In the genomic region with DNA sequence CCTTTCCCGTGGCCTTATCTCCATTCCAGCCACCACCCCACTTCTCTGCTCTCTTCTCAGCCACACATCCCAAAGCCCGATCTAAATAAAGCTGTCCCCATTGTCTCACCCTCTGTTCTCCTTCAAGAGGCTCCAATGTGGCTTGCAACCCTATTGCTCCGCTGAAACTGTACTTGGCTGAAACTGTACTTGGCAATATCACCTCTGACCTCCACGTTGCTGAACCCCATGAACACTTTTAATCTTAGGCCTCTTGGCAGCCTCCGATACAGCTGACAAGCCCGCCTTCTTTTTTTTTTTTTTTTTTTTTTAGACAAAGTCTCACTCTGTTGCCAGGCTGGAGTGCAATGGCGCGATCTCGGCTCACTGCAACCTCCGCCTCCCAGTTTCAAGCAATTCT, we compare ENCODE assay signal across 16 cellular contexts.
"Had no signal": no experiment of that assay in that cellular context is flagged by ENCODE, and none has a peak within 500 bp of the region (broad histone marks: within the 10 kb centered on the region; RNA-seq: fewer than 3 reads in every experiment).

No MANE protein-coding gene starts in this region.

- DNase-seq: activated CD4-positive, alpha-beta T cell treated with anti-CD3 and anti-CD28 coated beads, Interleukin-2, amount 50 U/mL, for 4 hours; activated CD4-positive, CD25-positive, alpha-beta regulatory T cell treated with anti-CD3 and anti-CD28 coated beads, Interleukin-2, amount 50 U/mL, for 72 hours; activated CD8-positive, alpha-beta memory T cell treated with anti-CD3 and anti-CD28 coated beads, Interleukin-2, amount 50 U/mL, for 48 hours; activated naive CD8-positive, alpha-beta T cell treated with anti-CD3 and anti-CD28 coated beads for 36 hours; aorta; foreskin keratinocyte; head of caudate nucleus; left colon; posterior cingulate gyrus; SHP77; T-helper 2 cell; transverse colon had no signal

- H3K27ac Mint-ChIP-seq: activated naive CD8-positive, alpha-beta T cell treated with anti-CD3 and anti-CD28 coated beads for 36 hours; memory B cell had no signal

- H3K9me3 ChIP-seq: neutrophil, right atrium auricular region, transverse colon had no signal

- H3K4me1 ChIP-seq: foreskin keratinocyte, right atrium auricular region, transverse colon had no signal

- H3K27me3 ChIP-seq: foreskin keratinocyte, neutrophil, right atrium auricular region, transverse colon had no signal

- H3K4me3 Mint-ChIP-seq: activated naive CD8-positive, alpha-beta T cell treated with anti-CD3 and anti-CD28 coated beads for 36 hours; memory B cell had no signal

- H3K9me3 Mint-ChIP-seq: activated naive CD8-positive, alpha-beta T cell treated with anti-CD3 and anti-CD28 coated beads for 36 hours; memory B cell had no signal

- ATAC-seq: foreskin keratinocyte, left colon had no signal

- H3K27ac ChIP-seq: foreskin keratinocyte, neutrophil, right atrium auricular region, skin epidermis, transverse colon had no signal

- H3K27me3 Mint-ChIP-seq: activated naive CD8-positive, alpha-beta T cell treated with anti-CD3 and anti-CD28 coated beads for 36 hours; memory B cell had no signal

- H3K4me3 ChIP-seq: right atrium auricular region, skin epidermis, transverse colon had no signal

- H3K36me3 ChIP-seq: neutrophil had no signal
